8 cellular contexts compared by ENCODE assay signal in genomic region chr14:73245401-73246325, GRCh38. TPM values are rescaled to one million over a fixed set of nuclear protein-coding genes. Genes with fewer than 3 reads are reported as not detected.
DNase-seq lines count a peak whose midpoint lies in the region; ATAC-seq, FAIRE-seq and TF ChIP-seq lines count a peak whose summit lies in the region.

No MANE protein-coding gene starts in this region.

- H2AFZ ChIP-seq in astrocyte (ENCODE audit: low read depth, low read length) (peak overlapping the region; percentile 52), keratinocyte (ENCODE audit: control insufficient read depth, low read length) (peak overlapping the region; percentile 47)

- H3K4me2 ChIP-seq in astrocyte (ENCODE audit: low read length) (peak overlapping the region; percentile 73), keratinocyte (ENCODE audit: control insufficient read depth, extremely low read depth, insufficient read depth, low read depth, low read length) (peak overlapping the region; percentile 66)

- peaks cover 3% of the 10 kb centered on the region for H3K9me1 ChIP-seq in keratinocyte (ENCODE audit: control insufficient read depth, extremely low read depth, insufficient read depth, low read length)

- no peak overlapping the region for H3K27ac ChIP-seq in astrocyte (ENCODE audit: low read depth, low read length)
- H3K27ac ChIP-seq in keratinocyte (ENCODE audit: control insufficient read depth, insufficient read depth, low read length), result no peak overlapping the region

- H3K4me3 ChIP-seq in astrocyte (ENCODE audit: insufficient read depth, low read depth, low read length) (peak overlapping the region; percentile 49), keratinocyte (ENCODE audit: control insufficient read depth in 2 of 3, extremely low read depth in 1 of 3, insufficient read depth in 2 of 3, low read depth in 1 of 3, low read length in 3 of 3) (peak overlapping the region; percentile 22 to 71 (median 45))

- dilution Hi-C loops in keratinocyte (cut with MboI; ENCODE audit: extremely low pct_ligation_motif_present, low sequenced_read_pairs), result no loop called here

- H3K9ac ChIP-seq in astrocyte (ENCODE audit: low read length) (peak overlapping the region; percentile 41), keratinocyte (ENCODE audit: control insufficient read depth, extremely low read depth, insufficient read depth, low read length) (peak overlapping the region; percentile 59)

- H3K79me2 ChIP-seq in astrocyte (ENCODE audit: insufficient read depth, low read length) (no peaks in the 10 kb centered on the region), keratinocyte (ENCODE audit: control insufficient read depth, insufficient read depth, low read length) (peaks cover 10% of the 10 kb centered on the region)

- H3K27me3 Mint-ChIP-seq in astrocyte (ENCODE audit: low read depth, unreplicated experiment), result peaks cover 9% of the 10 kb centered on the region

- FAIRE-seq in GM12891 (lab: Jason Lieb, UNC) (peak; percentile 95), astrocyte (lab: Jason Lieb, UNC) (no peak), keratinocyte (lab: Jason Lieb, UNC) (no peak)

- H3K36me3 ChIP-seq in astrocyte (ENCODE audit: insufficient read depth, low read length) (no peaks in the 10 kb centered on the region), keratinocyte (ENCODE audit: control insufficient read depth in 2 of 2, extremely low read depth in 1 of 2, insufficient read depth in 2 of 2, low read length in 2 of 2) (no peaks in the 10 kb centered on the region)

- H4K20me1 ChIP-seq in astrocyte (ENCODE audit: insufficient read depth, low read length), result no peaks in the 10 kb centered on the region
- H4K20me1 ChIP-seq in keratinocyte (ENCODE audit: control insufficient read depth, extremely low read depth, insufficient read depth, low read length), result no peaks in the 10 kb centered on the region

- peak; percentile 46 for ATAC-seq in HG02981 (IDR thresholded peaks at IDR 0.05; ENCODE audit: unreplicated experiment)

- H3K4me1 ChIP-seq in astrocyte (ENCODE audit: insufficient read depth, low read length) (peaks cover 9% of the 10 kb centered on the region), keratinocyte (ENCODE audit: control insufficient read depth, extremely low read depth, insufficient read depth, low read length) (peaks cover 31% of the 10 kb centered on the region)

- H3K36me3 Mint-ChIP-seq in astrocyte (ENCODE audit: low read depth, unreplicated experiment), result peaks cover 8% of the 10 kb centered on the region

- no peaks in the 10 kb centered on the region for H3K9me3 Mint-ChIP-seq in astrocyte (ENCODE audit: unreplicated experiment)

- TF ChIP-seq CTCF in astrocyte (IDR thresholded peaks at IDR 0.05; ENCODE audit: insufficient read depth, low read depth, low read length) (no peak), keratinocyte (optimal IDR thresholded peaks at IDR 0.05 in 1 of 3, IDR thresholded peaks at IDR 0.05 in 1 of 3, conservative IDR thresholded peaks at IDR 0.05 in 1 of 3; ENCODE audit: extremely low read depth in 1 of 3, insufficient read depth in 2 of 3, low read length in 3 of 3) (no peak)

- H3K27me3 ChIP-seq in astrocyte (ENCODE audit: insufficient read depth, low read length) (peaks cover 20% of the 10 kb centered on the region), keratinocyte (ENCODE audit: control insufficient read depth, extremely low read depth, insufficient read depth, low read length) (peaks cover 2% of the 10 kb centered on the region)

- peak; percentile 68 for DNase-seq in GM12891 (ENCODE audit: insufficient read length, low spot score)
- DNase-seq in SKM-1 treated with dmso at 0.1 percent for 144 hours (lab: John Stamatoyannopoulos, UW; ENCODE audit: unreplicated experiment), result peak; percentile 22
- DNase-seq in astrocyte (ENCODE audit: low read depth), result no peak
- no peak for DNase-seq in keratinocyte (ENCODE audit: low read depth, low spot score)
- peak; percentile 16 for DNase-seq in stimulated activated CD8-positive, alpha-beta memory T cell treated with anti-CD3 and anti-CD28 coated beads, Interleukin-12 subunit alpha, Interleukin-12 subunit beta, amount 100 ng/mL, for 4 hours (ENCODE audit: low read depth)
- DNase-seq in A172 (ENCODE audit: low spot score), result no peak
- no peak for DNase-seq in occipital lobe (lab: John Stamatoyannopoulos, UW)

- no peak overlapping the region for H3K27ac Mint-ChIP-seq in astrocyte (ENCODE audit: unreplicated experiment)

- H3K9me3 ChIP-seq in astrocyte (ENCODE audit: insufficient read depth, low read depth, low read length) (peaks cover 3% of the 10 kb centered on the region), keratinocyte (ENCODE audit: control insufficient read depth, low read depth, low read length) (no peaks in the 10 kb centered on the region)

- H3K4me1 Mint-ChIP-seq in astrocyte (ENCODE audit: low read depth, unreplicated experiment), result peaks cover 20% of the 10 kb centered on the region

- no peak for TF ChIP-seq POLR2A in GM12891 (IDR thresholded peaks at IDR 0.05; ENCODE audit: low read depth, low read length)

- no peak overlapping the region for H3K4me3 Mint-ChIP-seq in astrocyte (ENCODE audit: unreplicated experiment)

TF ChIP-seq in GM12891, 5 proteins besides CTCF, POLR2A, EP300 and RAD21:
- TF ChIP-seq SPI1 (IDR thresholded peaks at IDR 0.05; ENCODE audit: low read depth, low read length) (peak; percentile 53), POLR2AphosphoS5 (IDR thresholded peaks at IDR 0.05; ENCODE audit: low read depth, low read length) (no peak)

RNA-seq across cellular contexts. Expression of gene PAPLN, which starts 8.4 kb away (rescaled TPM):
- polyA plus RNA-seq in GM12891 (2012; ENCODE audit: low read depth, missing spikeins), result 10.5 TPM
- total RNA-seq in astrocyte, result 5.0 and 9.1 TPM in 2 replicates
- polyA plus RNA-seq in keratinocyte, result 4.7 to 18.6 TPM (median 8.2 TPM) in 3 replicates
- 8.2 TPM for polyA plus RNA-seq in keratinocyte (2011; ENCODE audit: low read depth)
- polyA plus RNA-seq in keratinocyte (2011; cell fraction: cytosol; rRNA removed), result 2.9 and 3.6 TPM in 2 replicates
- polyA plus RNA-seq in keratinocyte (2011; cell fraction: nucleus; rRNA removed), result 47.3 and 63.7 TPM in 2 replicates
- 2.9 and 6.9 TPM in 2 replicates for polyA plus RNA-seq in keratinocyte (2012; ENCODE audit: low replicate concordance)
- 4.1 to 11.0 TPM (median 7.7 TPM) in 3 replicates for polyA minus RNA-seq in keratinocyte
- 4.8 TPM for polyA minus RNA-seq in keratinocyte (2011; cell fraction: cytosol; rRNA and poly(A)+ RNA removed)
- 18.5 and 20.1 TPM in 2 replicates for polyA minus RNA-seq in keratinocyte (2011; cell fraction: nucleus; rRNA and poly(A)+ RNA removed)
- 0.57 and 0.86 TPM in 2 replicates for total RNA-seq in A172 (2014; rRNA removed; shearing (Covaris generic))
- 1.6 TPM for total RNA-seq in occipital lobe

Comparison
In these comparisons a context has a peak if more than half of its experiments do, and no peak if none do; other contexts are left out.
1. DNase-seq: peak in GM12891 (single experiment), SKM-1 treated with dmso at 0.1 percent for 144 hours (single experiment) and stimulated activated CD8-positive, alpha-beta memory T cell treated with anti-CD3 and anti-CD28 coated beads, Interleukin-12 subunit alpha, Interleukin-12 subunit beta, amount 100 ng/mL, for 4 hours (single experiment); none in astrocyte (single experiment), keratinocyte (single experiment), A172 (single experiment) and occipital lobe (single experiment).